9 cellular contexts compared by ENCODE assay signal in the genomic region with DNA sequence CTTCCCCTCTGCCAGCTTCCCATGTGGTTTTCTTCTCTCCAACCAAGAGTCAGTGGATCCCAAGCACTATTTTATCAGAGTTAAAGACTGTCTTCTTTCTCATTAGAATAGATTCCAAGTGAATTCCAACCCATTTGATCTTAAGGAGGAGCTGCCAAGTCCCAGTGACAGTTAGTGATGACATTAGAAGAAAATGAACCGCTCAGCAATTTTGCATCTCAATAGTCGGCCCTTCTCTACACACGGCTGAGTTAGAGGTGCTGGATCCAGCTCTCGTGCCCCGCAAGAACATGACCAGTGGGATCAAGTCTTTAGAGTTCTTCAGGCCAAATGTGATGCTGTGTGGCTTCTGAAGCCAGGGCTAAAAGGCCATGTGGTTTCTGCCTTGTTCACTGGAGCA.
"Had no signal": no experiment of that assay in that cellular context is flagged by ENCODE, and none has a peak within 500 bp of the region (broad histone marks: within the 10 kb centered on the region; RNA-seq: fewer than 3 reads in every experiment).

No MANE protein-coding gene starts in this region.

- H2AFZ ChIP-seq: GM23248 had no signal

- H3K9me3 ChIP-seq: HAP-1 had no signal

- H3K4me3 ChIP-seq: GM23248, HAP-1 had no signal

- H3K9ac ChIP-seq: GM23248, KMS-11 had no signal

- ATAC-seq: HCT116 had no signal

- H3K36me3 ChIP-seq: HAP-1 had no signal

- H3K4me2 ChIP-seq: KMS-11 had no signal

- H3K27ac ChIP-seq: GM23248, HL-60, KMS-11 had no signal

- DNase-seq: GOT3, H7, HFFc6, KBM-7 had no signal

- H3K4me1 ChIP-seq: HAP-1 had no signal
